Comparison of ENCODE assay signal across 9 cellular contexts in genomic region chr4:86939737-86940141, GRCh38. TPM values are rescaled to one million over a fixed set of nuclear protein-coding genes. Genes with fewer than 3 reads are reported as not detected.
A peak's percentile ranks its signal among the peaks of the same experiment; 100 is the strongest.
DNase-seq lines count a peak whose midpoint lies in the region; ATAC-seq and TF ChIP-seq lines count a peak whose summit lies in the region.
"Had no signal": no experiment of that assay in that cellular context is flagged by ENCODE, and none has a peak within 500 bp of the region (broad histone marks: within the 10 kb centered on the region; RNA-seq: fewer than 3 reads in every experiment).

No MANE protein-coding gene starts in this region.

- no peaks in the 10 kb centered on the region for H3K27me3 Mint-ChIP-seq in activated CD8-positive, alpha-beta memory T cell treated with anti-CD3 and anti-CD28 coated beads, Interleukin-2, amount 10 ng/mL, durations not matched to agents 7 days and 5 days
- no peaks in the 10 kb centered on the region for H3K27me3 Mint-ChIP-seq in activated CD4-positive, alpha-beta memory T cell treated with anti-CD3 and anti-CD28 coated beads, Interleukin-2, amount 10 ng/mL, durations not matched to agents 7 days and 5 days
- H3K27me3 Mint-ChIP-seq in naive thymus-derived CD8-positive, alpha-beta T cell, result no peaks in the 10 kb centered on the region

- H3K27ac Mint-ChIP-seq in activated CD8-positive, alpha-beta memory T cell treated with anti-CD3 and anti-CD28 coated beads, Interleukin-2, amount 10 ng/mL, durations not matched to agents 7 days and 5 days, result peak overlapping the region; percentile 78
- peak overlapping the region; percentile 72 for H3K27ac Mint-ChIP-seq in activated CD4-positive, alpha-beta memory T cell treated with anti-CD3 and anti-CD28 coated beads, Interleukin-2, amount 10 ng/mL, durations not matched to agents 7 days and 5 days
- peak overlapping the region; percentile 29 to 94 (median 83) for H3K27ac Mint-ChIP-seq in naive thymus-derived CD8-positive, alpha-beta T cell

- DNase-seq in activated CD8-positive, alpha-beta memory T cell treated with anti-CD3 and anti-CD28 coated beads, Interleukin-2, amount 10 ng/mL, durations not matched to agents 7 days and 5 days, result no peak
- DNase-seq in activated CD8-positive, alpha-beta memory T cell treated with anti-CD3 and anti-CD28 coated beads for 24 hours, result no peak
- peak; percentile 21 for DNase-seq in activated CD4-positive, alpha-beta memory T cell treated with anti-CD3 and anti-CD28 coated beads, Interleukin-2, amount 10 ng/mL, durations not matched to agents 7 days and 5 days
- peak in 3 of 10 donors; percentile 12 to 20 (median 17) for DNase-seq in naive thymus-derived CD8-positive, alpha-beta T cell
- no peak for DNase-seq in lower leg skin (ENCODE audit: low spot score in 2 of 2)
- no peak for DNase-seq in RKO (ENCODE audit: low spot score)
- DNase-seq in NOMO-1 treated with dmso at 0.1 percent for 144 hours (lab: John Stamatoyannopoulos, UW; ENCODE audit: unreplicated experiment), result no peak

- no peak for ATAC-seq in activated CD8-positive, alpha-beta memory T cell treated with anti-CD3 and anti-CD28 coated beads, Interleukin-2, amount 10 ng/mL, durations not matched to agents 7 days and 5 days
- peak; percentile 50 for ATAC-seq in HG02970 (IDR thresholded peaks at IDR 0.05; ENCODE audit: low FRiP score, unreplicated experiment)
- ATAC-seq in naive thymus-derived CD8-positive, alpha-beta T cell, result peak in 1 of 2 donors; percentile 3

- peak overlapping the region; percentile 26 for H3K4me3 Mint-ChIP-seq in activated CD8-positive, alpha-beta memory T cell treated with anti-CD3 and anti-CD28 coated beads, Interleukin-2, amount 10 ng/mL, durations not matched to agents 7 days and 5 days
- H3K4me3 Mint-ChIP-seq in activated CD4-positive, alpha-beta memory T cell treated with anti-CD3 and anti-CD28 coated beads, Interleukin-2, amount 10 ng/mL, durations not matched to agents 7 days and 5 days, result peak overlapping the region; percentile 56
- peak overlapping the region in 9 of 10 donors; percentile 8 to 81 (median 61) for H3K4me3 Mint-ChIP-seq in naive thymus-derived CD8-positive, alpha-beta T cell
- H3K4me3 Mint-ChIP-seq: neural crest cell had no signal

- intact Hi-C loops in lower leg skin (cut with DNase I; ENCODE audit: low total_unique reads), result loop anchor here (5.0 kb wide), 1 partner anchor 68 kb away; no protein-coding TSS in a partner anchor

- no peak overlapping the region for H3K4me3 ChIP-seq in lower leg skin (ENCODE audit: low read depth, poor library complexity, severe bottlenecking)

- CTCF ChIA-PET in activated CD8-positive, alpha-beta memory T cell treated with anti-CD3 and anti-CD28 coated beads, Interleukin-2, amount 10 ng/mL, durations not matched to agents 7 days and 5 days (lab: Charles Lee), result interaction anchor here (0.7 to 6.2 kb wide), 5 partner anchors 10 to 153 kb away, joined by 3 to 53 read pairs (median 6); no protein-coding TSS in a partner anchor
- CTCF ChIA-PET in activated CD4-positive, alpha-beta memory T cell treated with anti-CD3 and anti-CD28 coated beads, Interleukin-2, amount 10 ng/mL, durations not matched to agents 7 days and 5 days (lab: Charles Lee), result interaction anchor here (0.7 to 6.7 kb wide), 5 partner anchors 17 to 153 kb away, joined by 3 to 107 read pairs (median 7); no protein-coding TSS in a partner anchor

- peaks cover 1% of the 10 kb centered on the region for H3K36me3 Mint-ChIP-seq in activated CD8-positive, alpha-beta memory T cell treated with anti-CD3 and anti-CD28 coated beads, Interleukin-2, amount 10 ng/mL, durations not matched to agents 7 days and 5 days
- peaks cover 9% of the 10 kb centered on the region for H3K36me3 Mint-ChIP-seq in activated CD4-positive, alpha-beta memory T cell treated with anti-CD3 and anti-CD28 coated beads, Interleukin-2, amount 10 ng/mL, durations not matched to agents 7 days and 5 days (ENCODE audit: low read depth)
- no peaks in the 10 kb centered on the region for H3K36me3 Mint-ChIP-seq in naive thymus-derived CD8-positive, alpha-beta T cell

- WGBS in lower leg skin, 2 donors, result 63 to 64% methylated on average over 5 of the region's 5 CpGs

- POLR2A ChIA-PET in activated CD4-positive, alpha-beta memory T cell treated with anti-CD3 and anti-CD28 coated beads, Interleukin-2, amount 10 ng/mL, durations not matched to agents 7 days and 5 days (lab: Charles Lee), result interaction anchor here (1.0 to 9.9 kb wide), 6 partner anchors 35 to 280 kb away, joined by 3 to 396 read pairs (median 4); no protein-coding TSS in a partner anchor
- POLR2A ChIA-PET in naive thymus-derived CD8-positive, alpha-beta T cell (lab: Charles Lee), result interaction anchor here (1.2 to 6.7 kb wide), 2 partner anchors 66 to 134 kb away, joined by 3 to 162 read pairs; no protein-coding TSS in a partner anchor

- TF ChIP-seq CTCF in lower leg skin (IDR thresholded peaks at IDR 0.05), result no peak

- H3K9me3 Mint-ChIP-seq in activated CD8-positive, alpha-beta memory T cell treated with anti-CD3 and anti-CD28 coated beads, Interleukin-2, amount 10 ng/mL, durations not matched to agents 7 days and 5 days (ENCODE audit: low read depth), result no peaks in the 10 kb centered on the region
- H3K9me3 Mint-ChIP-seq in activated CD4-positive, alpha-beta memory T cell treated with anti-CD3 and anti-CD28 coated beads, Interleukin-2, amount 10 ng/mL, durations not matched to agents 7 days and 5 days, result no peaks in the 10 kb centered on the region
- H3K9me3 Mint-ChIP-seq in naive thymus-derived CD8-positive, alpha-beta T cell, result no peaks in the 10 kb centered on the region
- H3K9me3 Mint-ChIP-seq: neural crest cell had no signal

- peaks cover 47% of the 10 kb centered on the region for H3K4me1 Mint-ChIP-seq in activated CD8-positive, alpha-beta memory T cell treated with anti-CD3 and anti-CD28 coated beads, Interleukin-2, amount 10 ng/mL, durations not matched to agents 7 days and 5 days
- H3K4me1 Mint-ChIP-seq in activated CD4-positive, alpha-beta memory T cell treated with anti-CD3 and anti-CD28 coated beads, Interleukin-2, amount 10 ng/mL, durations not matched to agents 7 days and 5 days, result peaks cover 49% of the 10 kb centered on the region
- peaks cover 34 to 84% (median 64%) of the 10 kb centered on the region in 4 donors for H3K4me1 Mint-ChIP-seq in naive thymus-derived CD8-positive, alpha-beta T cell

- no peak for TF ChIP-seq POLR2A in lower leg skin (IDR thresholded peaks at IDR 0.05)

RNA-seq across cellular contexts. Expression of gene AFF1, which starts 4.9 kb away (rescaled TPM):
- 10 to 100 TPM; 42.3 to 67.5 TPM for total RNA-seq in activated CD8-positive, alpha-beta memory T cell treated with anti-CD3 and anti-CD28 coated beads, Interleukin-2, amount 10 ng/mL, durations not matched to agents 7 days and 5 days
- total RNA-seq in activated CD4-positive, alpha-beta memory T cell treated with anti-CD3 and anti-CD28 coated beads, Interleukin-2, amount 10 ng/mL, durations not matched to agents 7 days and 5 days, result 10 to 100 TPM; 68.8 to 72.0 TPM
- total RNA-seq in naive thymus-derived CD8-positive, alpha-beta T cell, result 10 to 100 TPM; 50.8 to 55.8 TPM
- polyA plus RNA-seq in naive thymus-derived CD8-positive, alpha-beta T cell, result 10 to 100 TPM in 2 of 3 donors, 1 to 10 TPM in 1; 9.0 to 13.7 (median 12.9) TPM
- total RNA-seq in lower leg skin, result 100 to 1,000 TPM in 1 of 4 donors, 10 to 100 TPM in 3; 58.1 to 107 (median 71.2) TPM

RNA-seq across cellular contexts. Expression of gene C4orf36, which starts 47.5 kb away (rescaled TPM):
- not detected for total RNA-seq in activated CD8-positive, alpha-beta memory T cell treated with anti-CD3 and anti-CD28 coated beads, Interleukin-2, amount 10 ng/mL, durations not matched to agents 7 days and 5 days
- not detected for total RNA-seq in activated CD4-positive, alpha-beta memory T cell treated with anti-CD3 and anti-CD28 coated beads, Interleukin-2, amount 10 ng/mL, durations not matched to agents 7 days and 5 days
- not detected for total RNA-seq in naive thymus-derived CD8-positive, alpha-beta T cell
- polyA plus RNA-seq in naive thymus-derived CD8-positive, alpha-beta T cell, result not detected
- 1 to 10 TPM in 3 of 4 donors, not detected in 1; 2.8 to 4.7 (median 3.4) TPM for total RNA-seq in lower leg skin
